20 cellular contexts compared by ENCODE assay signal in genomic region chr15:60772395-60773120, GRCh38.
"Had no signal": no experiment of that assay in that cellular context is flagged by ENCODE, and none has a peak within 500 bp of the region (broad histone marks: within the 10 kb centered on the region; RNA-seq: fewer than 3 reads in every experiment).

No MANE protein-coding gene starts in this region.

- H3K27ac Mint-ChIP-seq: activated B cell treated with CpG ODN at 0.5 μM for 24 hours, brain, endodermal cell, nephron progenitor cell had no signal

- H3K9me3 Mint-ChIP-seq: endodermal cell had no signal

- H3K4me3 ChIP-seq: dorsolateral prefrontal cortex, left lung, right atrium auricular region, stomach had no signal

- DNase-seq: activated B cell treated with CpG ODN at 0.5 μM for 24 hours; activated CD4-positive, alpha-beta T cell treated with anti-CD3 and anti-CD28 coated beads for 48 hours; activated CD8-positive, alpha-beta memory T cell treated with anti-CD3 and anti-CD28 coated beads, Interleukin-2, amount 50 U/mL, for 48 hours; activated naive CD4-positive, alpha-beta T cell; anterior cingulate cortex; central memory CD4-positive, alpha-beta T cell; dorsolateral prefrontal cortex; endodermal cell; foreskin keratinocyte; left lung; mammary epithelial cell; nephron progenitor cell; posterior cingulate gyrus; stimulated activated CD4-positive, alpha-beta T cell treated with anti-CD3 and anti-CD28 coated beads, Interleukin-15, amount 100 ng/mL, for 24 hours; stimulated activated CD4-positive, alpha-beta T cell treated with anti-CD3 and anti-CD28 coated beads, Interleukin-2, amount 100 ng/mL, for 48 hours; stomach; SW 1271; trophoblast cell had no signal

- H3K4me3 Mint-ChIP-seq: activated B cell treated with CpG ODN at 0.5 μM for 24 hours, brain, endodermal cell, nephron progenitor cell had no signal

- ATAC-seq: foreskin keratinocyte, left lung had no signal

- H3K36me3 Mint-ChIP-seq: brain had no signal
